In the genomic region with DNA sequence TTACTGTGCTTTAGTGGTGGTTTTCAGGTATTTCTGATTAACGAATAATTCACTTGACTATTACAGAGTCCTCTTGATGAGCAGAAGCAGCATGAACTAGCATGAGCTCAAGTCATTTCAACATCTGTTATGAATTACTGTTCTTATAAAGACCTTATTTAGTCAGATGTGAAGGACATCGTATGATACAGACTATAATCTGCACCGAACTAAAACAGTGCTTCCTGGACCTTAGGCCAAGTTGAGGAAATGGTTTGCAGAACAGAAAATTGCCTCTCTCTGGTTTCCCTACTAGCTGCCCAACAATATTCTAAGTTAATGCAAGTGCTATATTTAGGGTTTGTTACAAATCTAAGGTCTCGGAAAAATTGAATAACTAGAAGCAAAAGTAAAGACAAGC, we compare ENCODE assay signal across 1 cellular context.
TF ChIP-seq lines count a peak whose summit lies in the region.

No MANE protein-coding gene starts in this region.

TF ChIP-seq in HepG2, 621 proteins besides CTCF, POLR2A, EP300 and RAD21 (continued from another document):
- TF ChIP-seq YEATS2 (CRISPR knock-in tag; IDR thresholded peaks at IDR 0.05; ENCODE audit: borderline replicate concordance) (no peak), NR2F1 (CRISPR knock-in tag; IDR thresholded peaks at IDR 0.05) (no peak), CBX5 (CRISPR knock-in tag; IDR thresholded peaks at IDR 0.05; ENCODE audit: borderline replicate concordance) (no peak), ZNF337 (CRISPR knock-in tag; IDR thresholded peaks at IDR 0.05; ENCODE audit: borderline replicate concordance, low read depth) (no peak), SSRP1 (CRISPR knock-in tag; IDR thresholded peaks at IDR 0.05) (no peak), ZFP82 (CRISPR knock-in tag; IDR thresholded peaks at IDR 0.05; ENCODE audit: borderline replicate concordance) (no peak), ZFP62 (CRISPR knock-in tag; IDR thresholded peaks at IDR 0.05) (no peak)
- TF ChIP-seq, protein P1, sequence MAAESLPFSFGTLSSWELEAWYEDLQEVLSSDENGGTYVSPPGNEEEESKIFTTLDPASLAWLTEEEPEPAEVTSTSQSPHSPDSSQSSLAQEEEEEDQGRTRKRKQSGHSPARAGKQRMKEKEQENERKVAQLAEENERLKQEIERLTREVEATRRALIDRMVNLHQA (CRISPR knock-in tag; IDR thresholded peaks at IDR 0.05): no peak
